1 cellular context compared by ENCODE assay signal in genomic region chr11:119460130-119460529, GRCh38.
TF ChIP-seq lines count a peak whose summit lies in the region.

No MANE protein-coding gene starts in this region.

TF ChIP-seq in GM23338, 12 proteins besides CTCF, POLR2A, EP300 and RAD21 (continued from another document):
- TF ChIP-seq, protein P1, sequence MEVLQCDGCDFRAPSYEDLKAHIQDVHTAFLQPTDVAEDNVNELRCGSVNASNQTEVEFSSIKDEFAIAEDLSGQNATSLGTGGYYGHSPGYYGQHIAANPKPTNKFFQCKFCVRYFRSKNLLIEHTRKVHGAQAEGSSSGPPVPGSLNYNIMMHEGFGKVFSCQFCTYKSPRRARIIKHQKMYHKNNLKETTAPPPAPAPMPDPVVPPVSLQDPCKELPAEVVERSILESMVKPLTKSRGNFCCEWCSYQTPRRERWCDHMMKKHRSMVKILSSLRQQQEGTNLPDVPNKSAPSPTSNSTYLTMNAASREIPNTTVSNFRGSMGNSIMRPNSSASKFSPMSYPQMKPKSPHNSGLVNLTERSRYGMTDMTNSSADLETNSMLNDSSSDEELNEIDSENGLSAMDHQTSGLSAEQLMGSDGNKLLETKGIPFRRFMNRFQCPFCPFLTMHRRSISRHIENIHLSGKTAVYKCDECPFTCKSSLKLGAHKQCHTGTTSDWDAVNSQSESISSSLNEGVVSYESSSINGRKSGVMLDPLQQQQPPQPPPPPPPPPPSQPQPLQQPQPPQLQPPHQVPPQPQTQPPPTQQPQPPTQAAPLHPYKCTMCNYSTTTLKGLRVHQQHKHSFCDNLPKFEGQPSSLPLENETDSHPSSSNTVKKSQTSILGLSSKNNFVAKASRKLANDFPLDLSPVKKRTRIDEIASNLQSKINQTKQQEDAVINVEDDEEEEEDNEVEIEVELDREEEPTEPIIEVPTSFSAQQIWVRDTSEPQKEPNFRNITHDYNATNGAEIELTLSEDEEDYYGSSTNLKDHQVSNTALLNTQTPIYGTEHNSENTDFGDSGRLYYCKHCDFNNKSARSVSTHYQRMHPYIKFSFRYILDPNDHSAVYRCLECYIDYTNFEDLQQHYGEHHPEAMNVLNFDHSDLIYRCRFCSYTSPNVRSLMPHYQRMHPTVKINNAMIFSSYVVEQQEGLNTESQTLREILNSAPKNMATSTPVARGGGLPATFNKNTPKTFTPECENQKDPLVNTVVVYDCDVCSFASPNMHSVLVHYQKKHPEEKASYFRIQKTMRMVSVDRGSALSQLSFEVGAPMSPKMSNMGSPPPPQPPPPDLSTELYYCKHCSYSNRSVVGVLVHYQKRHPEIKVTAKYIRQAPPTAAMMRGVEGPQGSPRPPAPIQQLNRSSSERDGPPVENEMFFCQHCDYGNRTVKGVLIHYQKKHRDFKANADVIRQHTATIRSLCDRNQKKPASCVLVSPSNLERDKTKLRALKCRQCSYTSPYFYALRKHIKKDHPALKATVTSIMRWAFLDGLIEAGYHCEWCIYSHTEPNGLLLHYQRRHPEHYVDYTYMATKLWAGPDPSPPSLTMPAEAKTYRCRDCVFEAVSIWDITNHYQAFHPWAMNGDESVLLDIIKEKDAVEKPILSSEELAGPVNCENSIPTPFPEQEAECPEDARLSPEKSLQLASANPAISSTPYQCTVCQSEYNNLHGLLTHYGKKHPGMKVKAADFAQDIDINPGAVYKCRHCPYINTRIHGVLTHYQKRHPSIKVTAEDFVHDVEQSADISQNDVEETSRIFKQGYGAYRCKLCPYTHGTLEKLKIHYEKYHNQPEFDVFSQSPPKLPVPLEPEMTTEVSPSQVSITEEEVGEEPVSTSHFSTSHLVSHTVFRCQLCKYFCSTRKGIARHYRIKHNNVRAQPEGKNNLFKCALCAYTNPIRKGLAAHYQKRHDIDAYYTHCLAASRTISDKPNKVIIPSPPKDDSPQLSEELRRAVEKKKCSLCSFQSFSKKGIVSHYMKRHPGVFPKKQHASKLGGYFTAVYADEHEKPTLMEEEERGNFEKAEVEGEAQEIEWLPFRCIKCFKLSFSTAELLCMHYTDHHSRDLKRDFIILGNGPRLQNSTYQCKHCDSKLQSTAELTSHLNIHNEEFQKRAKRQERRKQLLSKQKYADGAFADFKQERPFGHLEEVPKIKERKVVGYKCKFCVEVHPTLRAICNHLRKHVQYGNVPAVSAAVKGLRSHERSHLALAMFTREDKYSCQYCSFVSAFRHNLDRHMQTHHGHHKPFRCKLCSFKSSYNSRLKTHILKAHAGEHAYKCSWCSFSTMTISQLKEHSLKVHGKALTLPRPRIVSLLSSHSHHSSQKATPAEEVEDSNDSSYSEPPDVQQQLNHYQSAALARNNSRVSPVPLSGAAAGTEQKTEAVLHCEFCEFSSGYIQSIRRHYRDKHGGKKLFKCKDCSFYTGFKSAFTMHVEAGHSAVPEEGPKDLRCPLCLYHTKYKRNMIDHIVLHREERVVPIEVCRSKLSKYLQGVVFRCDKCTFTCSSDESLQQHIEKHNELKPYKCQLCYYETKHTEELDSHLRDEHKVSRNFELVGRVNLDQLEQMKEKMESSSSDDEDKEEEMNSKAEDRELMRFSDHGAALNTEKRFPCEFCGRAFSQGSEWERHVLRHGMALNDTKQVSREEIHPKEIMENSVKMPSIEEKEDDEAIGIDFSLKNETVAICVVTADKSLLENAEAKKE (CRISPR knock-in tag; IDR thresholded peaks at IDR 0.05) = no peak
- TF ChIP-seq ZNF331 (CRISPR knock-in tag; IDR thresholded peaks at IDR 0.05; ENCODE audit: low read depth) (no peak), NANOG (IDR thresholded peaks at IDR 0.05; ENCODE audit: borderline replicate concordance) (no peak)
